In the genomic region with DNA sequence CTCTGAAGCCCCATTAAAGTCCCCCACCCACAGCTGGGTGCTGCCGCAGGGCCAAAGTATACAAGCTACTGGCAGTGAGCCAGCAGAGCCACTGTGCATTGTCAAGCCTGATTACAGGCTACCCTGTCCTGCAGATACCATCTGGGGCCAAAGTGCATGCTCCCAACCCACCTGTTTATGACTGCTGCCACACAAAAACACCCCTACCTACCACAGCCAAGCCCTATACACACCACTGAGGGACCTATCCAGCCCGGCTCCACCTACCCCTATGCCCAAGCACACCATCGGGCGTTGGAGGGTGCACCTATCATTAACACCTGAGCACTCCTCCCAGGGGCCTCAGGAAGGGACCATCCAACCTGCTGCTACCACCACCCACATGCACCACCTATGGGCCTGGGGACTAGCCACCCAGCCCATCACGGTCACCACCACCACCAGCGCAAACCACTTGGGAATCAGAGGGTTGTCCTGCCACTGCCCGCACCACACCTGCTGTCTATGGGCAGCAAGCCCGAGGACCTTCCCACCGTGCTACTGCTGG, we compare ENCODE assay signal across 16 cellular contexts.
DNase-seq lines count a peak whose midpoint lies in the region; ATAC-seq, FAIRE-seq and TF ChIP-seq lines count a peak whose summit lies in the region.
"Had no signal": no experiment of that assay in that cellular context is flagged by ENCODE, and none has a peak within 500 bp of the region (broad histone marks: within the 10 kb centered on the region; RNA-seq: fewer than 3 reads in every experiment).

No MANE protein-coding gene starts in this region.

- no peaks in the 10 kb centered on the region for H3K4me1 ChIP-seq in endothelial cell of umbilical vein (ENCODE audit: control insufficient read depth, extremely low read depth, insufficient read depth, low read length)

- DNase-seq in NCI-H1417 (lab: John Stamatoyannopoulos, UW) (peak in 2 of 3 experiments; percentile 11 to 42), NCI-H1417 treated with DMSO at 0.1 percent for 48 hours (lab: John Stamatoyannopoulos, UW) (no peak), NCI-H748 (lab: John Stamatoyannopoulos, UW; ENCODE audit: unreplicated experiment) (peak; percentile 93), endothelial cell of umbilical vein (ENCODE audit: low read depth, low spot score) (no peak), type B pancreatic cell (ENCODE audit: extremely low spot score, unreplicated experiment) (no peak)
- no peak for DNase-seq in stimulated activated naive B cell treated with anti-CD40 and anti-IgM and Interleukin-4, amounts not matched to agents 10 μg/mL and 1 μg/mL and 100 μg/mL, for 72 hours
- DNase-seq in activated CD4-positive, alpha-beta T cell treated with anti-CD3 and anti-CD28 coated beads, Interleukin-2, amount 10 ng/mL, durations not matched to agents 7 days and 5 days = no peak
- DNase-seq: activated B cell treated with CpG ODN at 0.5 μM for 24 hours; activated T-cell treated with anti-CD3 and anti-CD28 coated beads for 4 hours; CD8-positive, alpha-beta T cell; natural killer cell; NCI-H1092; NCI-H82; stimulated activated naive CD8-positive, alpha-beta T cell treated with anti-CD3 and anti-CD28 coated beads, Interleukin-15, amount 100 ng/mL, for 72 hours had no signal

- POLR2A ChIA-PET in endothelial cell of umbilical vein (lab: Charles Lee) = no interaction called here
- POLR2A ChIA-PET in activated CD4-positive, alpha-beta T cell treated with anti-CD3 and anti-CD28 coated beads, Interleukin-2, amount 10 ng/mL, durations not matched to agents 7 days and 5 days (lab: Charles Lee) = no interaction called here

- no peaks in the 10 kb centered on the region for H4K20me1 ChIP-seq in endothelial cell of umbilical vein (replicated peaks; ENCODE audit: control insufficient read depth, extremely low read depth, insufficient read depth, low read length)

- no peak overlapping the region for H3K4me3 ChIP-seq in endothelial cell of umbilical vein (replicated peaks in 1 of 3; ENCODE audit: insufficient read depth in 1 of 3, low read depth in 1 of 3, low read length in 3 of 3)

- CTCF ChIA-PET in endothelial cell of umbilical vein (lab: Charles Lee) = no interaction called here
- CTCF ChIA-PET in activated CD4-positive, alpha-beta T cell treated with anti-CD3 and anti-CD28 coated beads, Interleukin-2, amount 10 ng/mL, durations not matched to agents 7 days and 5 days (lab: Charles Lee) = interaction anchor here (2.0 kb wide), 1 partner anchor 14 kb away, joined by 5 read pairs; no protein-coding TSS in a partner anchor

- H3K27me3 ChIP-seq in endothelial cell of umbilical vein (ENCODE audit: control insufficient read depth in 2 of 2, insufficient read depth in 2 of 2, low read length in 2 of 2) = no peaks in the 10 kb centered on the region

- TF ChIP-seq CTCF in endothelial cell of umbilical vein (IDR thresholded peaks at IDR 0.05; ENCODE audit: extremely low read depth in 1 of 2, insufficient read depth in 1 of 2, low read depth in 1 of 2, low read length in 2 of 2) = no peak
- no peak for TF ChIP-seq CTCF in type B pancreatic cell (conservative IDR thresholded peaks at IDR 0.05)

- no peak overlapping the region for H3K9ac ChIP-seq in endothelial cell of umbilical vein (replicated peaks; ENCODE audit: extremely low read depth, insufficient read depth, low read length)

- no TSS peak for BruUV-seq in endothelial cell of umbilical vein (replicated peaks; lab: Mats Ljungman, UMichigan)

- dilution Hi-C loops in endothelial cell of umbilical vein (cut with MboI; ENCODE audit: extremely low pct_ligation_motif_present, low sequenced_read_pairs) = no loop called here

- no peaks in the 10 kb centered on the region for H3K9me3 ChIP-seq in endothelial cell of umbilical vein (replicated peaks; ENCODE audit: control insufficient read depth, insufficient read depth, low read length)

- H3K9me3 Mint-ChIP-seq in stimulated activated naive B cell treated with anti-CD40 and anti-IgM and Interleukin-4, amounts not matched to agents 10 μg/mL and 1 μg/mL and 100 μg/mL, for 72 hours = peaks cover 33 to 34% of the 10 kb centered on the region in 2 donors
- H3K9me3 Mint-ChIP-seq in type B pancreatic cell = peaks cover 34% of the 10 kb centered on the region
- peaks cover 42% of the 10 kb centered on the region for H3K9me3 Mint-ChIP-seq in activated CD4-positive, alpha-beta T cell treated with anti-CD3 and anti-CD28 coated beads, Interleukin-2, amount 10 ng/mL, durations not matched to agents 7 days and 5 days

- H3K36me3 ChIP-seq in endothelial cell of umbilical vein (ENCODE audit: control insufficient read depth in 2 of 2, extremely low read depth in 1 of 2, insufficient read depth in 2 of 2, low read length in 2 of 2) = peaks cover 5 to 9% of the 10 kb centered on the region in 2 experiments

- H3K27ac Mint-ChIP-seq in stimulated activated naive B cell treated with anti-CD40 and anti-IgM and Interleukin-4, amounts not matched to agents 10 μg/mL and 1 μg/mL and 100 μg/mL, for 72 hours = peak overlapping the region; percentile 14
- H3K27ac Mint-ChIP-seq in type B pancreatic cell = no peak overlapping the region
- no peak overlapping the region for H3K27ac Mint-ChIP-seq in activated CD4-positive, alpha-beta T cell treated with anti-CD3 and anti-CD28 coated beads, Interleukin-2, amount 10 ng/mL, durations not matched to agents 7 days and 5 days
- H3K27ac Mint-ChIP-seq: activated B cell treated with CpG ODN at 0.5 μM for 24 hours; CD8-positive, alpha-beta T cell; natural killer cell had no signal

- intact Hi-C loops in endothelial cell of umbilical vein (cut with micrococcal nuclease) = no loop called here

- H3K9me1 ChIP-seq in endothelial cell of umbilical vein (replicated peaks; ENCODE audit: control insufficient read depth, extremely low read depth, insufficient read depth, low read length) = no peaks in the 10 kb centered on the region

- H3K27me3 Mint-ChIP-seq in stimulated activated naive B cell treated with anti-CD40 and anti-IgM and Interleukin-4, amounts not matched to agents 10 μg/mL and 1 μg/mL and 100 μg/mL, for 72 hours = no peaks in the 10 kb centered on the region
- no peaks in the 10 kb centered on the region for H3K27me3 Mint-ChIP-seq in type B pancreatic cell
- H3K27me3 Mint-ChIP-seq in activated CD4-positive, alpha-beta T cell treated with anti-CD3 and anti-CD28 coated beads, Interleukin-2, amount 10 ng/mL, durations not matched to agents 7 days and 5 days = no peaks in the 10 kb centered on the region
- H3K27me3 Mint-ChIP-seq: activated B cell treated with CpG ODN at 0.5 μM for 24 hours; stimulated activated naive CD8-positive, alpha-beta T cell treated with anti-CD3 and anti-CD28 coated beads, Interleukin-15, amount 100 ng/mL, for 72 hours had no signal

- no peak overlapping the region for H2AFZ ChIP-seq in endothelial cell of umbilical vein (ENCODE audit: low read depth, low read length)

- no peak for FAIRE-seq in endothelial cell of umbilical vein (lab: Jason Lieb, UNC)
- FAIRE-seq: A204.1 had no signal

- H3K79me2 ChIP-seq in endothelial cell of umbilical vein (ENCODE audit: control insufficient read depth, insufficient read depth, low read length) = no peaks in the 10 kb centered on the region

- TF ChIP-seq POLR2A in endothelial cell of umbilical vein (IDR thresholded peaks at IDR 0.05; ENCODE audit: low read depth, low read length) = peak; percentile 26

- no peak overlapping the region for H3K4me2 ChIP-seq in endothelial cell of umbilical vein (ENCODE audit: insufficient read depth, low read length)

- no peak overlapping the region for H3K4me3 Mint-ChIP-seq in stimulated activated naive B cell treated with anti-CD40 and anti-IgM and Interleukin-4, amounts not matched to agents 10 μg/mL and 1 μg/mL and 100 μg/mL, for 72 hours
- no peak overlapping the region for H3K4me3 Mint-ChIP-seq in type B pancreatic cell
- no peak overlapping the region for H3K4me3 Mint-ChIP-seq in activated CD4-positive, alpha-beta T cell treated with anti-CD3 and anti-CD28 coated beads, Interleukin-2, amount 10 ng/mL, durations not matched to agents 7 days and 5 days
- H3K4me3 Mint-ChIP-seq: activated B cell treated with CpG ODN at 0.5 μM for 24 hours; CD8-positive, alpha-beta T cell; natural killer cell; stimulated activated naive CD8-positive, alpha-beta T cell treated with anti-CD3 and anti-CD28 coated beads, Interleukin-15, amount 100 ng/mL, for 72 hours had no signal

- no peaks in the 10 kb centered on the region for H3K4me1 Mint-ChIP-seq in stimulated activated naive B cell treated with anti-CD40 and anti-IgM and Interleukin-4, amounts not matched to agents 10 μg/mL and 1 μg/mL and 100 μg/mL, for 72 hours
- no peaks in the 10 kb centered on the region for H3K4me1 Mint-ChIP-seq in type B pancreatic cell (ENCODE audit: unreplicated experiment)
- no peaks in the 10 kb centered on the region for H3K4me1 Mint-ChIP-seq in activated CD4-positive, alpha-beta T cell treated with anti-CD3 and anti-CD28 coated beads, Interleukin-2, amount 10 ng/mL, durations not matched to agents 7 days and 5 days
- H3K4me1 Mint-ChIP-seq: activated B cell treated with CpG ODN at 0.5 μM for 24 hours; natural killer cell; stimulated activated naive CD8-positive, alpha-beta T cell treated with anti-CD3 and anti-CD28 coated beads, Interleukin-15, amount 100 ng/mL, for 72 hours had no signal

- peaks cover 57 to 84% of the 10 kb centered on the region in 2 donors for H3K36me3 Mint-ChIP-seq in stimulated activated naive B cell treated with anti-CD40 and anti-IgM and Interleukin-4, amounts not matched to agents 10 μg/mL and 1 μg/mL and 100 μg/mL, for 72 hours
- peaks cover 64% of the 10 kb centered on the region for H3K36me3 Mint-ChIP-seq in type B pancreatic cell
- H3K36me3 Mint-ChIP-seq in activated CD4-positive, alpha-beta T cell treated with anti-CD3 and anti-CD28 coated beads, Interleukin-2, amount 10 ng/mL, durations not matched to agents 7 days and 5 days (ENCODE audit: low read depth) = peaks cover 84% of the 10 kb centered on the region

- no peak for ATAC-seq in stimulated activated naive B cell treated with anti-CD40 and anti-IgM and Interleukin-4, amounts not matched to agents 10 μg/mL and 1 μg/mL and 100 μg/mL, for 72 hours (replicated peaks)
- no peak for ATAC-seq in HG03159 (IDR thresholded peaks at IDR 0.05; ENCODE audit: unreplicated experiment)
- ATAC-seq: CD8-positive, alpha-beta T cell; natural killer cell; stimulated activated naive CD8-positive, alpha-beta T cell treated with anti-CD3 and anti-CD28 coated beads, Interleukin-15, amount 100 ng/mL, for 72 hours had no signal

- no peak overlapping the region for H3K27ac ChIP-seq in endothelial cell of umbilical vein (ENCODE audit: insufficient read depth, low read depth, low read length)

TF ChIP-seq in endothelial cell of umbilical vein, 7 proteins besides CTCF, POLR2A, EP300 and RAD21 (continues in another document):
- TF ChIP-seq MYC (IDR thresholded peaks at IDR 0.05; ENCODE audit: low read depth, low read length) = no peak
- no peak for TF ChIP-seq GATA2 (IDR thresholded peaks at IDR 0.05; ENCODE audit: insufficient read depth, insufficient read length, low read depth, low read length)
- no peak for TF ChIP-seq POLR2AphosphoS5 (IDR thresholded peaks at IDR 0.05; ENCODE audit: insufficient read depth, low read depth, low read length)
- TF ChIP-seq JUN (IDR thresholded peaks at IDR 0.05; ENCODE audit: borderline replicate concordance, insufficient read depth, insufficient read length, low read depth) = no peak
- TF ChIP-seq EZH2 (IDR thresholded peaks at IDR 0.05; ENCODE audit: borderline replicate concordance, low read depth, low read length, severe bottlenecking) = no peak

Comparison
In these comparisons a context has a peak if more than half of its experiments do, and no peak if none do; other contexts are left out.
1. DNase-seq: peak in NCI-H1417 (2 of 3) and NCI-H748 (single experiment); none in NCI-H1417 treated with DMSO at 0.1 percent for 48 hours (single experiment), endothelial cell of umbilical vein (single experiment), stimulated activated naive B cell treated with anti-CD40 and anti-IgM and Interleukin-4, amounts not matched to agents 10 μg/mL and 1 μg/mL and 100 μg/mL, for 72 hours (single experiment), type B pancreatic cell (single experiment) and activated CD4-positive, alpha-beta T cell treated with anti-CD3 and anti-CD28 coated beads, Interleukin-2, amount 10 ng/mL, durations not matched to agents 7 days and 5 days (single experiment).